ENCODE assay signal across 1 cellular context in genomic region chr7:110943686-110944350, GRCh38.
TF ChIP-seq lines count a peak whose summit lies in the region.

No MANE protein-coding gene starts in this region.

TF ChIP-seq in GM23338, 12 proteins besides CTCF, POLR2A, EP300 and RAD21:
- TF ChIP-seq EZH2 (IDR thresholded peaks at IDR 0.05; ENCODE audit: low read depth, unreplicated experiment) (no peak), ZNF331 (CRISPR knock-in tag; IDR thresholded peaks at IDR 0.05; ENCODE audit: low read depth) (no peak), POLR2AphosphoS5 (IDR thresholded peaks at IDR 0.05; ENCODE audit: low read depth) (no peak), ZNF462 (CRISPR knock-in tag; IDR thresholded peaks at IDR 0.05) (no peak), JUNB (IDR thresholded peaks at IDR 0.05; ENCODE audit: unreplicated experiment) (no peak), EZH2phosphoT487 (IDR thresholded peaks at IDR 0.05; ENCODE audit: unreplicated experiment) (no peak), NANOG (IDR thresholded peaks at IDR 0.05; ENCODE audit: borderline replicate concordance) (no peak), CREB1 (CRISPR knock-in tag; IDR thresholded peaks at IDR 0.05; ENCODE audit: low read depth) (no peak), REST (IDR thresholded peaks at IDR 0.05; ENCODE audit: unreplicated experiment) (no peak), ZNF114 (CRISPR knock-in tag; IDR thresholded peaks at IDR 0.05) (no peak), ETS1 (IDR thresholded peaks at IDR 0.05) (no peak), STAT1 (IDR thresholded peaks at IDR 0.05; ENCODE audit: unreplicated experiment) (no peak)
